ENCODE assay signal across 16 cellular contexts in the genomic region with DNA sequence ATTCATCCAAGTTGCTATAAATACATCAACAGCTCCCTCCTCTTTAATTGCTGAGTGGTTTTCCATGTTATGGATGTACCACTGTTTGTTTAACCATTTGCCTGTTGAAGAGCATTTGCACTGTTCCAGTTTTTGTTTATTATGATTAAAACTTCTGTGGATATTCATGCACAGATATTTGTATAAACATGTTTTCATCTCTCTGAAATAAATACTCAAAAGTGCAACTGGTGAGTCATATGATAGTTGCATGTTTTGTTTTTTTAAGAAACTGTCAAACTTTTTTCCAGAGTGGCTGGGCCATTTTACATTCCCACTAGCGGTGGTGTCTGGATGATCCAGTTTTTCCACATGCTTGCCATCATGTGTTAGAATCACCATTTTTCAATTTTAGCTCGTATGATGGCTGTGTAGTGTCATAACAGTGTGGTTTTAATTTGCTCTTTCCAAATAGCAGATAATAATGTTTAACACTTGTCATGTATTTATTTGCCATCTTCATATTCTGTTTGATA. TPM values are rescaled to one million over a fixed set of nuclear protein-coding genes. Genes with fewer than 3 reads are reported as not detected.
"Had no signal": no experiment of that assay in that cellular context is flagged by ENCODE, and none has a peak within 500 bp of the region (broad histone marks: within the 10 kb centered on the region; RNA-seq: fewer than 3 reads in every experiment).

No MANE protein-coding gene starts in this region.

- H3K27ac ChIP-seq: breast epithelium, right lobe of liver, spleen, stomach had no signal

- H3K4me1 ChIP-seq: breast epithelium, right lobe of liver, spleen, stomach had no signal

- H3K4me3 Mint-ChIP-seq: activated T-helper 17 cell treated with anti-CD3 and anti-CD28 coated beads, Interleukin-2, amount 50 U/mL, for 72 hours; T-cell had no signal

- H3K27me3 Mint-ChIP-seq: activated T-helper 17 cell treated with anti-CD3 and anti-CD28 coated beads, Interleukin-2, amount 50 U/mL, for 72 hours; T-cell had no signal

- FAIRE-seq: urothelium cell line had no signal

- DNase-seq: activated CD4-positive, CD25-positive, alpha-beta regulatory T cell treated with anti-CD3 and anti-CD28 coated beads, Interleukin-2, amount 50 U/mL, for 72 hours; activated naive CD4-positive, alpha-beta T cell treated with Interleukin-2 at 50 U/mL for 16 hours; aorta; dermis blood vessel endothelial cell; hypothalamus; right lobe of liver; spleen; stomach; T-cell; T1000 had no signal

- H3K4me3 ChIP-seq: breast epithelium, right lobe of liver, spleen, stomach had no signal

- H3K36me3 ChIP-seq: breast epithelium, right lobe of liver, spleen, stomach had no signal

- H3K36me3 Mint-ChIP-seq: T-cell had no signal

- H3K4me1 Mint-ChIP-seq: activated T-helper 17 cell treated with anti-CD3 and anti-CD28 coated beads, Interleukin-2, amount 50 U/mL, for 72 hours; T-cell had no signal

- H3K27ac Mint-ChIP-seq: activated T-helper 17 cell treated with anti-CD3 and anti-CD28 coated beads, Interleukin-2, amount 50 U/mL, for 72 hours; T-cell had no signal

- H3K27me3 ChIP-seq: breast epithelium, right lobe of liver, spleen, stomach had no signal

- H3K9me3 ChIP-seq: right lobe of liver had no signal

- ATAC-seq: activated T-helper 17 cell treated with anti-CD3 and anti-CD28 coated beads, Interleukin-2, amount 50 U/mL, for 72 hours; right lobe of liver; T-cell had no signal

RNA-seq across cellular contexts. Expression of a gene that starts 33.6 kb away (rescaled TPM):
- total RNA-seq: activated T-helper 17 cell treated with anti-CD3 and anti-CD28 coated beads, Interleukin-2, amount 50 U/mL, for 72 hours; kidney epithelial cell; pulmonary artery endothelial cell had no signal
- polyA plus RNA-seq: neural cell had no signal
